Comparison of ENCODE assay signal across 15 cellular contexts in the genomic region with DNA sequence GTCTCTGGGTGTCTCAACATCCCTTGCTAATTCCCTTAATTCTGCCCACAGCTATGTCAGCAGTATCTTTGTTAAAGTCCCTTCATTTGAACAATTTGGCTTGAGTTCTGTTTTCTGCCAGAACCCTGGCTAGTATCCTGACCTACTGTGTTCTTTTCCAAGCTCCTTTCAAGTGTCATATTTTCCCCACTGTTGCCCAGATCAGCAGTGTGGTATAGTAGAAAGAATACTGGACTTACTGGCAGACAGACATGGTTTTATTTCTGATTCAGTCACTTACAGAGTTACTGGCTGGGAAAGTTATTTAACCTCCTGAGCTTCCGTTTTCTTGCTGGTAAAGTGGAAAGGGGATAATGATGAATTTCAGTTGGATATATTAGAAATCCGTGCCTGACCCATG. TPM values are rescaled to one million over a fixed set of nuclear protein-coding genes. Genes with fewer than 3 reads are reported as not detected.
DNase-seq lines count a peak whose midpoint lies in the region; ATAC-seq and TF ChIP-seq lines count a peak whose summit lies in the region.
"Had no signal": no experiment of that assay in that cellular context is flagged by ENCODE, and none has a peak within 500 bp of the region (broad histone marks: within the 10 kb centered on the region; RNA-seq: fewer than 3 reads in every experiment).

No MANE protein-coding gene starts in this region.

- H3K27ac ChIP-seq in right atrium auricular region (peak overlapping the region; percentile 68 to 74), skeletal muscle tissue (ENCODE audit: low read depth, low read length) (peak overlapping the region; percentile 59)
- H3K27ac ChIP-seq: PC-9 had no signal

- CTCF ChIA-PET in T-cell (lab: Charles Lee) = interaction anchor here in 1 of 2 donors (1.1 kb wide), 1 partner anchor 63 kb away, joined by 4 read pairs; no protein-coding TSS in a partner anchor

- peak overlapping the region in 1 of 3 donors; percentile 3 for H3K9ac ChIP-seq in skeletal muscle tissue (ENCODE audit: low read depth in 1 of 3, low read length in 3 of 3)

- H3K27me3 Mint-ChIP-seq in T-cell = peaks cover 0 to 6% of the 10 kb centered on the region in 2 donors

- H3K27me3 ChIP-seq in right atrium auricular region = no peaks in the 10 kb centered on the region
- no peaks in the 10 kb centered on the region for H3K27me3 ChIP-seq in skeletal muscle tissue (ENCODE audit: control insufficient read depth in 3 of 3, insufficient read depth in 3 of 3, low read length in 3 of 3)
- no peaks in the 10 kb centered on the region for H3K27me3 ChIP-seq in MG63

- H3K4me3 ChIP-seq in right atrium auricular region (no peak overlapping the region), skeletal muscle tissue (ENCODE audit: low read length in 3 of 3) (no peak overlapping the region), MG63 (no peak overlapping the region)
- H3K4me3 ChIP-seq: PC-9 had no signal

- H3K9me3 ChIP-seq in right atrium auricular region (no peaks in the 10 kb centered on the region), skeletal muscle tissue (ENCODE audit: control insufficient read depth in 3 of 3, low read length in 3 of 3) (no peaks in the 10 kb centered on the region), MG63 (no peaks in the 10 kb centered on the region)

- no peak overlapping the region for H3K27ac Mint-ChIP-seq in T-cell

- H3K36me3 ChIP-seq in right atrium auricular region = no peaks in the 10 kb centered on the region
- H3K36me3 ChIP-seq in skeletal muscle tissue (ENCODE audit: control insufficient read depth in 3 of 3, insufficient read depth in 3 of 3, low read length in 3 of 3) = no peaks in the 10 kb centered on the region
- no peaks in the 10 kb centered on the region for H3K36me3 ChIP-seq in MG63

- H3K4me1 ChIP-seq in right atrium auricular region = peaks cover 0 to 8% of the 10 kb centered on the region in 2 donors
- peaks cover 6 to 15% (median 8%) of the 10 kb centered on the region in 3 donors for H3K4me1 ChIP-seq in skeletal muscle tissue (ENCODE audit: control insufficient read depth in 3 of 3, insufficient read depth in 3 of 3, low read length in 3 of 3)

- POLR2A ChIA-PET in T-cell (lab: Charles Lee) = interaction anchor here in 1 of 2 donors (0.6 kb wide), 1 partner anchor 90 kb away, joined by 4 read pairs; a partner anchor contains a TSS

- no peaks in the 10 kb centered on the region for H3K9me3 Mint-ChIP-seq in T-cell
- H3K9me3 Mint-ChIP-seq: activated naive CD4-positive, alpha-beta T cell treated with anti-CD3 and anti-CD28 coated beads, Interleukin-2, amount 50 U/mL, for 72 hours had no signal

- DNase-seq in G401 (ENCODE audit: low spot score) (peak; percentile 17), cerebellum (ENCODE audit: low spot score) (peak; percentile 7), right atrium auricular region (ENCODE audit: low spot score) (no peak), T-cell (no peak), MG63 (no peak), NCI-H748 (lab: John Stamatoyannopoulos, UW; ENCODE audit: unreplicated experiment) (no peak), SIG-M5 treated with dmso at 0.1 percent for 504 hours (lab: John Stamatoyannopoulos, UW; ENCODE audit: unreplicated experiment) (no peak)
- DNase-seq: activated CD4-positive, CD25-positive, alpha-beta regulatory T cell; KG1; NCI-H1436; NCI-H510A; PC-9; stimulated activated naive CD4-positive, alpha-beta T cell had no signal

- in situ Hi-C loops in G401 (cut with HindIII; ENCODE audit: low sequenced_read_pairs) = no loop called here

- no peak for TF ChIP-seq CTCF in right atrium auricular region (IDR thresholded peaks at IDR 0.05)

- no peak for ATAC-seq in T-cell (replicated peaks in 1 of 4)
- ATAC-seq: activated naive CD4-positive, alpha-beta T cell treated with anti-CD3 and anti-CD28 coated beads, Interleukin-2, amount 50 U/mL, for 72 hours had no signal

- H3K4me1 Mint-ChIP-seq in T-cell = no peaks in the 10 kb centered on the region

- no peaks in the 10 kb centered on the region for H3K36me3 Mint-ChIP-seq in T-cell
- H3K36me3 Mint-ChIP-seq: activated naive CD4-positive, alpha-beta T cell treated with anti-CD3 and anti-CD28 coated beads, Interleukin-2, amount 50 U/mL, for 72 hours had no signal

- H3K4me3 Mint-ChIP-seq in T-cell = no peak overlapping the region

RNA-seq across cellular contexts. Expression of a gene that starts 39.8 kb away (rescaled TPM):
- total RNA-seq in G401 (2014; rRNA removed; shearing (Covaris generic)) = 26.7 and 32.7 TPM in 2 replicates
- total RNA-seq in cerebellum (21.2 TPM), right atrium auricular region (1 to 10 TPM; 8.6 to 10.0 TPM), skeletal muscle tissue (18.8 TPM), T-cell (1 to 10 TPM in 2 of 5 donors, under 1 TPM in 3; 0.23 to 1.6 (median 0.82) TPM)
- 15.5 and 21.1 TPM in 2 replicates for total RNA-seq in MG63 (2014; rRNA removed; shearing (Covaris generic); ENCODE audit: low replicate concordance)

RNA-seq across cellular contexts. Expression of a gene that starts 55.5 kb away (rescaled TPM):
- total RNA-seq in G401 (2014; rRNA removed; shearing (Covaris generic)) = 98.8 and 132 TPM in 2 replicates
- 26.1 TPM for total RNA-seq in cerebellum
- 1 to 10 TPM; 2.8 to 4.3 TPM for total RNA-seq in right atrium auricular region
- total RNA-seq in skeletal muscle tissue = 14.6 TPM
- total RNA-seq in T-cell = 10 to 100 TPM; 11.5 to 17.9 (median 12.0) TPM
- total RNA-seq in MG63 (2014; rRNA removed; shearing (Covaris generic); ENCODE audit: low replicate concordance) = 49.1 and 60.0 TPM in 2 replicates

Comparison
In these comparisons a context has a peak if more than half of its experiments do, and no peak if none do; other contexts are left out.
1. DNase-seq: peak in G401 (single experiment) and cerebellum (single experiment); none in right atrium auricular region (single experiment), T-cell (0 of 34), MG63 (single experiment), NCI-H748 (single experiment) and SIG-M5 treated with dmso at 0.1 percent for 504 hours (single experiment).